In the genomic region with DNA sequence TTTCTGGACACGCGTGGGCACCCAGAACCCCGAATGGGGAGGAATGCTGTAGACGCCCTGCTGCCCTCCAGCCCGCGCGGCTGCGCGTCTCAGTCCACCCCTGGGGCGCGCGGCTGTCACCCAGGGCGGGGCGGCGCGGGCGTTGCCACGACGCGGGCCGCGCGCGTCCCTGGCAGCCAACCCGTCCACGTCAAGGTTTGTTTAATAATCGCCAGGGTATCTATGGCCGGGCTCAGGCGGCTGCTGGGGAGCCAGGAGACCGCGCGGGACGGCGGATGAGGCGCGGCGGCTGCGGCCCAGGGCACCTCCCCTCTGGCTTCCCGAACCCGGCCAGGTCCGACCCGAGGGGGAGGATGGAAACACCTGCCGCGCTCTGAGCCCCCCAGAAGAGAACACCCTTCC, we compare ENCODE assay signal across 9 cellular contexts. TPM values are rescaled to one million over a fixed set of nuclear protein-coding genes. Genes with fewer than 3 reads are reported as not detected.
A peak's percentile ranks its signal among the peaks of the same experiment; 100 is the strongest.
DNase-seq lines count a peak whose midpoint lies in the region; ATAC-seq, FAIRE-seq and TF ChIP-seq lines count a peak whose summit lies in the region.
"Had no signal": no experiment of that assay in that cellular context is flagged by ENCODE, and none has a peak within 500 bp of the region (broad histone marks: within the 10 kb centered on the region; RNA-seq: fewer than 3 reads in every experiment).

A gene with protein sequence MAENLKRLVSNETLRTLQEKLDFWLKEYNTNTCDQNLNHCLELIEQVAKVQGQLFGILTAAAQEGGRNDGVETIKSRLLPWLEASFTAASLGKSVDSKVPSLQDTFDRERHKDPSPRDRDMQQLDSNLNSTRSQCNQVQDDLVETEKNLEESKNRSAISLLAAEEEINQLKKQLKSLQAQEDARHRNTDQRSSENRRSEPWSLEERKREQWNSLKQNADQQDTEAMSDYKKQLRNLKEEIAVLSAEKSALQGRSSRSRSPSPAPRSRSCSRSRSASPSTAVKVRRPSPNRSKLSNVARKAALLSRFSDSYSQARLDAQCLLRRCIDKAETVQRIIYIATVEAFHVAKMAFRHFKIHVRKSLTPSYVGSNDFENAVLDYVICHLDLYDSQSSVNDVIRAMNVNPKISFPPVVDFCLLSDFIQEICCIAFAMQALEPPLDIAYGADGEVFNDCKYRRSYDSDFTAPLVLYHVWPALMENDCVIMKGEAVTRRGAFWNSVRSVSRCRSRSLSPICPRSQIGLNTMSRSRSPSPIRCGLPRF (plus strand): TSS at position 92 of the 402 bp plus-strand sequence. CDS start 401 bp downstream, outside the sequence.

- H3K4me3 ChIP-seq in bronchial epithelial cell (ENCODE audit: low read depth, low read length) (peak within 1 kb of the TSS; percentile 92), subcutaneous abdominal adipose tissue (ENCODE audit: low read depth in 1 of 5, low read length in 5 of 5) (peak within 1 kb of the TSS; percentile 65 to 85 (median 79))

- H3K36me3 ChIP-seq in bronchial epithelial cell (ENCODE audit: control insufficient read depth, insufficient read depth, low read length), result no peaks in the 10 kb centered on the region
- no peaks in the 10 kb centered on the region for H3K36me3 ChIP-seq in subcutaneous abdominal adipose tissue (ENCODE audit: control insufficient read depth in 5 of 5, insufficient read depth in 5 of 5, low read length in 5 of 5)

- peak; percentile 44 for ATAC-seq in GM19035 (IDR thresholded peaks at IDR 0.05; ENCODE audit: unreplicated experiment)
- ATAC-seq in HG03439 (IDR thresholded peaks at IDR 0.05; ENCODE audit: unreplicated experiment), result peak; percentile 46

- H3K9ac ChIP-seq in subcutaneous abdominal adipose tissue (ENCODE audit: low read length in 5 of 5), result peak within 1 kb of the TSS in 3 of 5 donors; percentile 40 to 69 (median 61)
- H3K9ac ChIP-seq: KMS-11 had no signal

- peak within 1 kb of the TSS; percentile 37 for H3K27ac ChIP-seq in subcutaneous abdominal adipose tissue (ENCODE audit: low read depth, low read length)
- H3K27ac ChIP-seq: KMS-11 had no signal

- no peak for TF ChIP-seq CTCF in bronchial epithelial cell (IDR thresholded peaks at IDR 0.05; ENCODE audit: insufficient read depth, low read length, severe bottlenecking)

- peaks cover 0 to 21% (median 18%) of the 10 kb centered on the region in 5 donors for H3K4me1 ChIP-seq in subcutaneous abdominal adipose tissue (ENCODE audit: control insufficient read depth in 5 of 5, insufficient read depth in 5 of 5, low read length in 5 of 5)

- H3K9me3 ChIP-seq in subcutaneous abdominal adipose tissue (ENCODE audit: control insufficient read depth in 5 of 5, low read length in 5 of 5), result no peaks in the 10 kb centered on the region

- H3K27me3 ChIP-seq in bronchial epithelial cell (ENCODE audit: control insufficient read depth, insufficient read depth, low read length), result no peaks in the 10 kb centered on the region
- H3K27me3 ChIP-seq in subcutaneous abdominal adipose tissue (ENCODE audit: control insufficient read depth in 5 of 5, insufficient read depth in 4 of 5, low read length in 5 of 5), result peaks cover 0 to 5% (median 3%) of the 10 kb centered on the region in 5 donors

- DNase-seq in CD1c-positive myeloid dendritic cell (ENCODE audit: extremely low spot score) (peak; percentile 45), bronchial epithelial cell (ENCODE audit: low read depth) (no peak), kidney tubule cell (ENCODE audit: low spot score) (peak; percentile 52), NCI-H2029 (lab: John Stamatoyannopoulos, UW) (no peak), NCI-H1694 treated with DMSO at 0.1 percent for 48 hours (lab: John Stamatoyannopoulos, UW) (no peak)

- no peak for FAIRE-seq in bronchial epithelial cell (lab: Jason Lieb, UNC)

RNA-seq across cellular contexts. Expression of the gene that starts here (rescaled TPM):
- total RNA-seq in bronchial epithelial cell, result 11.8 and 16.1 TPM in 2 replicates

Comparison
In these comparisons a context has a peak if more than half of its experiments do, and no peak if none do; other contexts are left out.
1. DNase-seq: peak in CD1c-positive myeloid dendritic cell (single experiment) and kidney tubule cell (single experiment); none in bronchial epithelial cell (single experiment), NCI-H2029 (single experiment) and NCI-H1694 treated with DMSO at 0.1 percent for 48 hours (single experiment).